ENCODE assay signal across 1 cellular context in genomic region chr1:52552505-52553371, GRCh38.
TF ChIP-seq lines count a peak whose summit lies in the region.

Gene TUT4 (minus strand): TSS chr1:52553092. CDS start chr1:52526280, 26,812 bp downstream.

TF ChIP-seq in HepG2, 621 proteins besides CTCF, POLR2A, EP300 and RAD21 (continued from another document and continues in another):
- TF ChIP-seq ZNF407 (CRISPR knock-in tag; IDR thresholded peaks at IDR 0.05; ENCODE audit: not compliant biosample characterization) (no peak), ZNF800 (CRISPR knock-in tag; IDR thresholded peaks at IDR 0.05) (no peak), CHD2 (IDR thresholded peaks at IDR 0.05; ENCODE audit: low read depth, low read length) (no peak), CREB1 (IDR thresholded peaks at IDR 0.05) (no peak), CREB1 (CRISPR knock-in tag; IDR thresholded peaks at IDR 0.05) (no peak), TGIF2 (CRISPR knock-in tag; IDR thresholded peaks at IDR 0.05) (0 out of 2 replicates have a peak, but pooled peaks have one; percentile 23), ZBTB26 (CRISPR knock-in tag; IDR thresholded peaks at IDR 0.05; ENCODE audit: borderline replicate concordance) (no peak), HNRNPLL (IDR thresholded peaks at IDR 0.05; ENCODE audit: low read depth, low read length, poor library complexity, severe bottlenecking) (peak; percentile 44), ZNF547 (CRISPR knock-in tag; IDR thresholded peaks at IDR 0.05) (peak; percentile 46; the same call in 1 of the 2 replicates), SOX5 (CRISPR knock-in tag; IDR thresholded peaks at IDR 0.05; ENCODE audit: borderline replicate concordance) (no peak), ARID4A (CRISPR knock-in tag; IDR thresholded peaks at IDR 0.05; ENCODE audit: borderline replicate concordance) (peak; percentile 77; the same call in 1 of the 2 replicates), PCBP1 (IDR thresholded peaks at IDR 0.05; ENCODE audit: borderline replicate concordance, low read depth, low read length) (no peak; the same call in 1 of the 2 replicates), ZNF484 (CRISPR knock-in tag; IDR thresholded peaks at IDR 0.05; ENCODE audit: borderline replicate concordance, low read depth) (no peak), NFYB (CRISPR knock-in tag; IDR thresholded peaks at IDR 0.05) (no peak; the same call in 1 of the 2 replicates), SNAPC5 (CRISPR knock-in tag; IDR thresholded peaks at IDR 0.05; ENCODE audit: borderline replicate concordance) (no peak), ZNF788 (CRISPR knock-in tag; IDR thresholded peaks at IDR 0.05; ENCODE audit: borderline replicate concordance) (peak; percentile 52; the same call in 1 of the 2 replicates), GMEB2 (CRISPR knock-in tag; IDR thresholded peaks at IDR 0.05; ENCODE audit: low read depth) (no peak), ZNF737 (CRISPR knock-in tag; IDR thresholded peaks at IDR 0.05; ENCODE audit: borderline replicate concordance) (no peak), ZNF460 (CRISPR knock-in tag; IDR thresholded peaks at IDR 0.05; ENCODE audit: borderline replicate concordance) (no peak; the same call in 1 of the 2 replicates), SP4 (CRISPR knock-in tag; IDR thresholded peaks at IDR 0.05) (no peak), PAX8 (CRISPR knock-in tag; IDR thresholded peaks at IDR 0.05; ENCODE audit: borderline replicate concordance) (no peak), TERF1 (CRISPR knock-in tag; IDR thresholded peaks at IDR 0.05) (no peak), MEF2D (CRISPR knock-in tag; IDR thresholded peaks at IDR 0.05) (no peak), ZNF20 (CRISPR knock-in tag; IDR thresholded peaks at IDR 0.05) (peak; percentile 65; the same call in 1 of the 2 replicates), DDIT3 (CRISPR knock-in tag; IDR thresholded peaks at IDR 0.05) (no peak), SAP130 (CRISPR knock-in tag; IDR thresholded peaks at IDR 0.05; ENCODE audit: low read depth) (peak; percentile 28; the same call in 1 of the 2 replicates), YEATS4 (CRISPR knock-in tag; IDR thresholded peaks at IDR 0.05; ENCODE audit: borderline replicate concordance) (no peak), ZNF557 (CRISPR knock-in tag; IDR thresholded peaks at IDR 0.05) (no peak), ATF7-NPFF (CRISPR knock-in tag; IDR thresholded peaks at IDR 0.05; ENCODE audit: low read depth) (peak; percentile 61; the same call in 1 of the 2 replicates), NFKB2 (CRISPR knock-in tag; IDR thresholded peaks at IDR 0.05; ENCODE audit: borderline replicate concordance) (no peak; the same call in 1 of the 2 replicates), ZKSCAN8 (CRISPR knock-in tag; IDR thresholded peaks at IDR 0.05; ENCODE audit: borderline replicate concordance) (peak; percentile 3; the same call in 1 of the 2 replicates), ZNF740 (CRISPR knock-in tag; IDR thresholded peaks at IDR 0.05) (peak; percentile 51; the same call in 1 of the 2 replicates), FOSL1 (CRISPR knock-in tag; IDR thresholded peaks at IDR 0.05; ENCODE audit: borderline replicate concordance) (no peak), THYN1 (CRISPR knock-in tag; IDR thresholded peaks at IDR 0.05; ENCODE audit: borderline replicate concordance, low read depth) (no peak), ZNF792 (CRISPR knock-in tag; IDR thresholded peaks at IDR 0.05) (no peak), CCDC6 (CRISPR knock-in tag; IDR thresholded peaks at IDR 0.05) (peak; percentile 55; the same call in 1 of the 2 replicates), SSRP1 (CRISPR knock-in tag; IDR thresholded peaks at IDR 0.05) (no peak), ZNF883 (CRISPR knock-in tag; IDR thresholded peaks at IDR 0.05; ENCODE audit: not compliant biosample characterization) (peak; percentile 66), ZMYM2 (CRISPR knock-in tag; IDR thresholded peaks at IDR 0.05) (no peak), MIXL1 (CRISPR knock-in tag; IDR thresholded peaks at IDR 0.05) (no peak), ZNF138 (CRISPR knock-in tag; IDR thresholded peaks at IDR 0.05; ENCODE audit: low read depth) (no peak), ATF1 (CRISPR knock-in tag; IDR thresholded peaks at IDR 0.05) (no peak), HMG20B (CRISPR knock-in tag; conservative IDR thresholded peaks at IDR 0.05) (no peak), HMGA1 (CRISPR knock-in tag; conservative IDR thresholded peaks at IDR 0.05) (no peak), ZSCAN25 (CRISPR knock-in tag; IDR thresholded peaks at IDR 0.05) (peak; percentile 11; the same call in 1 of the 2 replicates), ZNF660 (CRISPR knock-in tag; IDR thresholded peaks at IDR 0.05; ENCODE audit: borderline replicate concordance, low read depth) (no peak), MTF1 (CRISPR knock-in tag; IDR thresholded peaks at IDR 0.05) (no peak), ZFAT (CRISPR knock-in tag; conservative IDR thresholded peaks at IDR 0.05) (no peak)
